In the genomic region with DNA sequence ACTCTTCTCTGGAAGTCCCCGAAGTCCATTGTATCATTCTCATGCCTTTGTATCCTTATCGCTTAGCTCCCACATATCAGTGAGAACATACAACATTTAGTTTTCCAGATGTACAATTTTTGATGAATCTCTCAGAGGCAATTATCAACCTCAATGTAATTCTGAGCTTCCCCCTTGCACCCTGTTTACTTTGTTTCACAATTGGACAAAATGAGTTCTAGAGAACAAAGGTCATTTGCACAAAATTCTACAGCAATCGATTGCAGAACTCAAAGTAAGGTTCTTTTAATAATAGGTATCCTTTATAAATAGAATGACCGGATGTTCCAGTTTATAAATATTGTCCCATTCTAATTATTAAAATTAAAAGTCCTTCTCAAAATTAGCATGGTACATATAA, we compare ENCODE assay signal across 21 cellular contexts.
DNase-seq lines count a peak whose midpoint lies in the region; ATAC-seq, FAIRE-seq and TF ChIP-seq lines count a peak whose summit lies in the region.
"Had no signal": no experiment of that assay in that cellular context is flagged by ENCODE, and none has a peak within 500 bp of the region (broad histone marks: within the 10 kb centered on the region; RNA-seq: fewer than 3 reads in every experiment).

No MANE protein-coding gene starts in this region.

- H3K4me2 ChIP-seq in HepG2 (ENCODE audit: low read depth, low read length) = no peak overlapping the region
- H3K4me2 ChIP-seq: BLaER1 treated with 17β-estradiol and CSF1 and Interleukin-3, amounts not matched to agents 10 nM and 100 nM had no signal

- in situ Hi-C loops in HepG2 (cut with HindIII; ENCODE audit: extremely low pct_ligation_motif_present, low pct_unique_long_range_greater_than_20kb) = no loop called here

- intact Hi-C loops in HepG2 (cut with micrococcal nuclease; ENCODE audit: unreplicated experiment) (no loop called here), pancreas (cut with DNase I) (no loop called here)

- TF ChIP-seq RAD21 in liver (IDR thresholded peaks at IDR 0.05) (peak in 1 of 2 donors; percentile 16), HepG2 (CRISPR knock-in tag; IDR thresholded peaks at IDR 0.05) (no peak)

- POLR2A ChIA-PET in HepG2 (lab: Yijun Ruan, JAX) = no interaction called here

- TF ChIP-seq CTCF in liver (IDR thresholded peaks at IDR 0.05; ENCODE audit: low read depth, low read length, missing input control) (no peak), HepG2 (CRISPR knock-in tag; IDR thresholded peaks at IDR 0.05) (no peak), pancreas (IDR thresholded peaks at IDR 0.05) (no peak), GM10266 (IDR thresholded peaks at IDR 0.05; ENCODE audit: control insufficient read depth, insufficient read depth, low read depth, missing control alignments) (no peak)

- no peaks in the 10 kb centered on the region for H3K27me3 ChIP-seq in liver (ENCODE audit: control insufficient read depth in 4 of 4, insufficient read depth in 4 of 4, low read length in 3 of 4)
- no peaks in the 10 kb centered on the region for H3K27me3 ChIP-seq in HepG2 (ENCODE audit: control insufficient read depth in 1 of 2, insufficient read depth in 2 of 2, low read length in 2 of 2)
- H3K27me3 ChIP-seq in pancreas = no peaks in the 10 kb centered on the region
- H3K27me3 ChIP-seq: BE2C had no signal

- BruUV-seq in HepG2 (replicated peaks; lab: Mats Ljungman, UMichigan) = no TSS peak

- TF ChIP-seq POLR2A in HepG2 (IDR thresholded peaks at IDR 0.05; ENCODE audit: insufficient read depth in 1 of 2, low read depth in 2 of 2, low read length in 2 of 2) = no peak

- H3K4me3 ChIP-seq in liver (ENCODE audit: low read depth in 1 of 3, low read length in 3 of 3) (no peak overlapping the region), HepG2 (replicated peaks in 1 of 3; ENCODE audit: insufficient read depth in 1 of 3, low read depth in 2 of 3, low read length in 3 of 3) (no peak overlapping the region), pancreas (no peak overlapping the region)
- H3K4me3 ChIP-seq: BLaER1 treated with 17β-estradiol and CSF1 and Interleukin-3, amounts not matched to agents 10 nM and 100 nM had no signal

- no peak for FAIRE-seq in HepG2 (lab: Jason Lieb, UNC)
- peak; percentile 27 for FAIRE-seq in islet of Langerhans (lab: Jason Lieb, UNC)
- peak; percentile 54 for FAIRE-seq in pancreas (lab: Jason Lieb, UNC)
- FAIRE-seq: A204.1, D721Med, GM12892, H1 had no signal

- WGBS in liver = 41% methylated on average over 4 of the region's 4 CpGs
- 48% methylated on average over 4 of the region's 4 CpGs for WGBS in HepG2 (ENCODE audit: low lambda C conversion rate)
- 81 to 92% methylated on average over 4 of the region's 4 CpGs for WGBS in pancreas, 2 donors

- H3K27ac ChIP-seq in liver (ENCODE audit: low read depth in 1 of 2, low read length in 2 of 2) (no peak overlapping the region), HepG2 (ENCODE audit: extremely low read length, insufficient read depth, low read length) (no peak overlapping the region), pancreas (no peak overlapping the region)
- H3K27ac ChIP-seq: 22Rv1; BLaER1 treated with 17β-estradiol and CSF1 and Interleukin-3, amounts not matched to agents 10 nM and 100 nM had no signal

- no peak for TF ChIP-seq EP300 in HepG2 (IDR thresholded peaks at IDR 0.05; ENCODE audit: low read depth in 2 of 2, low read length in 2 of 2)
- TF ChIP-seq EP300 in HepG2 (CRISPR knock-in tag; IDR thresholded peaks at IDR 0.05; ENCODE audit: borderline replicate concordance) = no peak

- H2AFZ ChIP-seq in HepG2 (ENCODE audit: low read length) = no peak overlapping the region

- H3K79me2 ChIP-seq in HepG2 (ENCODE audit: insufficient read depth, low read length) = no peaks in the 10 kb centered on the region

- no peaks in the 10 kb centered on the region for H4K20me1 ChIP-seq in HepG2 (ENCODE audit: insufficient read depth, low read length)

- DNase-seq in HepG2 (ENCODE audit: low spot score) (no peak), pancreas (no peak), Ammon's horn (ENCODE audit: low spot score) (no peak), GM10266 (ENCODE audit: extremely low spot score) (no peak)
- DNase-seq: BE2C; CD4-positive, alpha-beta T cell; CD8-positive, alpha-beta memory T cell; DMS 273 treated with DMSO at 0.1 percent for 48 hours; DMS79; EL; GDM1; H9 had no signal

- H3K9ac ChIP-seq in liver (ENCODE audit: low read depth in 1 of 2, low read length in 2 of 2) (no peak overlapping the region), HepG2 (ENCODE audit: insufficient read depth, low read depth, low read length) (no peak overlapping the region)
- H3K9ac ChIP-seq: BLaER1 treated with 17β-estradiol and CSF1 and Interleukin-3, amounts not matched to agents 10 nM and 100 nM had no signal

- CTCF ChIA-PET in HepG2 (lab: Yijun Ruan, JAX; ENCODE audit: low intra/inter-chr PET ratio, low total read pairs) = no interaction called here

- peaks cover 6 to 47% (median 33%) of the 10 kb centered on the region in 4 donors for H3K4me1 ChIP-seq in liver (ENCODE audit: control insufficient read depth in 4 of 4, insufficient read depth in 4 of 4, low read length in 3 of 4)
- H3K4me1 ChIP-seq in HepG2 (ENCODE audit: insufficient read depth, low read length) = no peaks in the 10 kb centered on the region
- no peaks in the 10 kb centered on the region for H3K4me1 ChIP-seq in pancreas
- H3K4me1 ChIP-seq: BE2C had no signal

- ATAC-seq in HepG2 (no peak), pancreas (no peak)
- ATAC-seq: HCT116 had no signal

- H3K36me3 ChIP-seq in liver (ENCODE audit: control insufficient read depth in 4 of 4, insufficient read depth in 3 of 4, low read depth in 1 of 4, low read length in 3 of 4) = no peaks in the 10 kb centered on the region
- no peaks in the 10 kb centered on the region for H3K36me3 ChIP-seq in HepG2 (replicated peaks in 1 of 2; ENCODE audit: control insufficient read depth in 1 of 2, insufficient read depth in 2 of 2, low read length in 2 of 2)
- no peaks in the 10 kb centered on the region for H3K36me3 ChIP-seq in pancreas
- H3K36me3 ChIP-seq: BE2C; BLaER1 treated with 17β-estradiol and CSF1 and Interleukin-3, amounts not matched to agents 10 nM and 100 nM had no signal

- no peaks in the 10 kb centered on the region for H3K9me3 ChIP-seq in liver (ENCODE audit: control insufficient read depth in 4 of 4, low read length in 3 of 4)
- no peaks in the 10 kb centered on the region for H3K9me3 ChIP-seq in HepG2 (ENCODE audit: low read length)
- H3K9me3 ChIP-seq in pancreas = no peaks in the 10 kb centered on the region
- H3K9me3 ChIP-seq: BE2C had no signal

TF ChIP-seq in liver, 16 proteins besides CTCF, POLR2A, EP300 and RAD21 (continues in another document):
- peak; percentile 15 for TF ChIP-seq YY1 (IDR thresholded peaks at IDR 0.05)
- peak in 1 of 2 donors; percentile 41 for TF ChIP-seq JUND (IDR thresholded peaks at IDR 0.05)
- TF ChIP-seq, protein P1, sequence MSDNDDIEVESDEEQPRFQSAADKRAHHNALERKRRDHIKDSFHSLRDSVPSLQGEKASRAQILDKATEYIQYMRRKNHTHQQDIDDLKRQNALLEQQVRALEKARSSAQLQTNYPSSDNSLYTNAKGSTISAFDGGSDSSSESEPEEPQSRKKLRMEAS (IDR thresholded peaks at IDR 0.05) = no peak
- peak in 1 of 2 donors; percentile 37 for TF ChIP-seq RXRA (IDR thresholded peaks at IDR 0.05)
- no peak for TF ChIP-seq TAF1 (conservative IDR thresholded peaks at IDR 0.05)
- TF ChIP-seq, protein P2, sequence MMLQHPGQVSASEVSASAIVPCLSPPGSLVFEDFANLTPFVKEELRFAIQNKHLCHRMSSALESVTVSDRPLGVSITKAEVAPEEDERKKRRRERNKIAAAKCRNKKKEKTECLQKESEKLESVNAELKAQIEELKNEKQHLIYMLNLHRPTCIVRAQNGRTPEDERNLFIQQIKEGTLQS (IDR thresholded peaks at IDR 0.05) = no peak
- TF ChIP-seq FOXA2 (IDR thresholded peaks at IDR 0.05) = peak; percentile 71
- no peak for TF ChIP-seq GABPA (IDR thresholded peaks at IDR 0.05 in 1 of 2, conservative IDR thresholded peaks at IDR 0.05 in 1 of 2)

TF ChIP-seq in HepG2, 621 proteins besides CTCF, POLR2A, EP300 and RAD21 (continues in another document):
- TF ChIP-seq ZNF224 (CRISPR knock-in tag; IDR thresholded peaks at IDR 0.05) = no peak
- TF ChIP-seq HOXA9 (CRISPR knock-in tag; IDR thresholded peaks at IDR 0.05; ENCODE audit: borderline replicate concordance) = no peak
